1 cellular context compared by ENCODE assay signal in genomic region chr6:44097782-44098317, GRCh38.
TF ChIP-seq lines count a peak whose summit lies in the region.

No MANE protein-coding gene starts in this region.

TF ChIP-seq in WTC11, 78 proteins besides CTCF, POLR2A, EP300 and RAD21 (continued from another document):
- no peak for TF ChIP-seq ZSCAN18 (CRISPR knock-in tag; IDR thresholded peaks at IDR 0.05)
- TF ChIP-seq ARID4B (CRISPR knock-in tag; IDR thresholded peaks at IDR 0.05; ENCODE audit: borderline replicate concordance), result no peak
- no peak for TF ChIP-seq SOX15 (CRISPR knock-in tag; IDR thresholded peaks at IDR 0.05)
